ENCODE assay signal across 1 cellular context in genomic region chr5:74538206-74538661, GRCh38.
TF ChIP-seq lines count a peak whose summit lies in the region.

No MANE protein-coding gene starts in this region.

TF ChIP-seq in HepG2, 621 proteins besides CTCF, POLR2A, EP300 and RAD21 (continued from another document):
- TF ChIP-seq HOMEZ (CRISPR knock-in tag; IDR thresholded peaks at IDR 0.05; ENCODE audit: low read depth) = peak; percentile 89
- TF ChIP-seq KAT2B (IDR thresholded peaks at IDR 0.05; ENCODE audit: borderline replicate concordance, low read depth, low read length) = no peak
- peak; percentile 73; the same call in 1 of the 2 replicates for TF ChIP-seq ZNF614 (CRISPR knock-in tag; IDR thresholded peaks at IDR 0.05; ENCODE audit: borderline replicate concordance)
- no peak for TF ChIP-seq SCMH1 (CRISPR knock-in tag; IDR thresholded peaks at IDR 0.05; ENCODE audit: borderline replicate concordance)
- no peak for TF ChIP-seq FOXA1 (IDR thresholded peaks at IDR 0.05)
- TF ChIP-seq FOXA1 (CRISPR knock-in tag; IDR thresholded peaks at IDR 0.05) = 0 out of 2 replicates have a peak, but pooled peaks have one; percentile 30
- TF ChIP-seq GABPB1 (CRISPR knock-in tag; IDR thresholded peaks at IDR 0.05) = peak; percentile 50; the same call in 1 of the 2 replicates
- peak; percentile 95 for TF ChIP-seq ZNF263 (CRISPR knock-in tag; IDR thresholded peaks at IDR 0.05)
- TF ChIP-seq NR2C2 (CRISPR knock-in tag; IDR thresholded peaks at IDR 0.05; ENCODE audit: borderline replicate concordance) = peak; percentile 87
- no peak for TF ChIP-seq RNF219 (CRISPR knock-in tag; IDR thresholded peaks at IDR 0.05)
- peak; percentile 85 for TF ChIP-seq RARA (CRISPR knock-in tag; IDR thresholded peaks at IDR 0.05)
- TF ChIP-seq ZNF710 (CRISPR knock-in tag; IDR thresholded peaks at IDR 0.05; ENCODE audit: borderline replicate concordance) = no peak; the same call in 1 of the 2 replicates
- TF ChIP-seq ZBTB4 (CRISPR knock-in tag; IDR thresholded peaks at IDR 0.05; ENCODE audit: borderline replicate concordance) = peak; percentile 39; the same call in 1 of the 2 replicates
- TF ChIP-seq ZSCAN31 (CRISPR knock-in tag; IDR thresholded peaks at IDR 0.05; ENCODE audit: low read depth) = 0 out of 2 replicates have a peak, but pooled peaks have one; percentile 73
- no peak for TF ChIP-seq ZNF737 (CRISPR knock-in tag; IDR thresholded peaks at IDR 0.05; ENCODE audit: borderline replicate concordance)
- TF ChIP-seq POLR2G (IDR thresholded peaks at IDR 0.05; ENCODE audit: low read depth, low read length) = peak; percentile 43; the same call in 1 of the 2 replicates
- TF ChIP-seq REST (IDR thresholded peaks at IDR 0.05; ENCODE audit: borderline replicate concordance in 1 of 2, low read depth in 1 of 2, low read length in 2 of 2) = peak in 1 of 2 experiments; percentile 77; a peak in 3 of 4 replicates
- TF ChIP-seq E2F1 (CRISPR knock-in tag; IDR thresholded peaks at IDR 0.05) = no peak
- TF ChIP-seq HMG20A (CRISPR knock-in tag; IDR thresholded peaks at IDR 0.05; ENCODE audit: borderline replicate concordance) = peak; percentile 81
- 0 out of 2 replicates have a peak, but pooled peaks have one; percentile 29 for TF ChIP-seq GMEB1 (CRISPR knock-in tag; IDR thresholded peaks at IDR 0.05; ENCODE audit: borderline replicate concordance)
- TF ChIP-seq PAF1 (CRISPR knock-in tag; IDR thresholded peaks at IDR 0.05) = no peak
- no peak for TF ChIP-seq DR1 (CRISPR knock-in tag; IDR thresholded peaks at IDR 0.05)
- TF ChIP-seq ZMYM2 (CRISPR knock-in tag; IDR thresholded peaks at IDR 0.05) = peak; percentile 84
- TF ChIP-seq HOXA5 (CRISPR knock-in tag; IDR thresholded peaks at IDR 0.05) = no peak
- 0 out of 2 replicates have a peak, but pooled peaks have one; percentile 17 for TF ChIP-seq ZNF746 (CRISPR knock-in tag; IDR thresholded peaks at IDR 0.05)
- TF ChIP-seq PHF8 (CRISPR knock-in tag; IDR thresholded peaks at IDR 0.05) = 0 out of 2 replicates have a peak, but pooled peaks have one; percentile 17
- peak; percentile 54; the same call in 1 of the 2 replicates for TF ChIP-seq KMT2B (CRISPR knock-in tag; IDR thresholded peaks at IDR 0.05)
- peak in 1 of 2 experiments; percentile 16; a peak in 1 of 4 replicates for TF ChIP-seq NR2F1 (CRISPR knock-in tag; IDR thresholded peaks at IDR 0.05)
- 0 out of 2 replicates have a peak, but pooled peaks have one; percentile 26 for TF ChIP-seq SP140L (CRISPR knock-in tag; IDR thresholded peaks at IDR 0.05; ENCODE audit: borderline replicate concordance)
- peak; percentile 36; the same call in 1 of the 2 replicates for TF ChIP-seq NR2F2 (IDR thresholded peaks at IDR 0.05; ENCODE audit: borderline replicate concordance, low read depth)
